ENCODE assay signal across 9 cellular contexts in genomic region chr5:53069626-53070025, GRCh38. TPM values are rescaled to one million over a fixed set of nuclear protein-coding genes. Genes with fewer than 3 reads are reported as not detected.
DNase-seq lines count a peak whose midpoint lies in the region; ATAC-seq lines count a peak whose summit lies in the region.
"Had no signal": no experiment of that assay in that cellular context is flagged by ENCODE, and none has a peak within 500 bp of the region (broad histone marks: within the 10 kb centered on the region; RNA-seq: fewer than 3 reads in every experiment).

No MANE protein-coding gene starts in this region.

- no peak for ATAC-seq in left colon

- peak; percentile 15 for DNase-seq in activated CD4-positive, CD25-positive, alpha-beta regulatory T cell treated with anti-CD3 and anti-CD28 coated beads, Interleukin-2, amount 50 U/mL, for 16 hours (ENCODE audit: low read depth, low spot score)
- no peak for DNase-seq in activated CD4-positive, CD25-positive, alpha-beta regulatory T cell treated with anti-CD3 and anti-CD28 coated beads, Interleukin-2, amount 50 U/mL, for 72 hours
- DNase-seq in activated CD8-positive, alpha-beta memory T cell treated with anti-CD3 and anti-CD28 coated beads, Interleukin-2, amount 50 U/mL, for 48 hours: peak; percentile 63
- DNase-seq in fibroblast of gingiva (ENCODE audit: low read depth) (peak; percentile 15), cortex of kidney (lab: John Stamatoyannopoulos, UW) (no peak), NCI-H1048 (lab: John Stamatoyannopoulos, UW) (no peak), left colon (no peak)
- DNase-seq in stimulated activated CD8-positive, alpha-beta memory T cell treated with anti-CD3 and anti-CD28 coated beads, Interleukin-7, amount 100 ng/mL, for 24 hours (ENCODE audit: low read depth): peak; percentile 8
- DNase-seq: Karpas-422 had no signal

- intact Hi-C loops in left colon (cut with DNase I, micrococcal nuclease): no loop called here

RNA-seq across cellular contexts. Expression of gene MOCS2, which starts 39.9 kb away (rescaled TPM):
- total RNA-seq in left colon: 10 to 100 TPM; 23.5 to 27.5 TPM

Comparison
In these comparisons a context has a peak if more than half of its experiments do, and no peak if none do; other contexts are left out.
1. DNase-seq: peak in activated CD4-positive, CD25-positive, alpha-beta regulatory T cell treated with anti-CD3 and anti-CD28 coated beads, Interleukin-2, amount 50 U/mL, for 16 hours (single experiment), activated CD8-positive, alpha-beta memory T cell treated with anti-CD3 and anti-CD28 coated beads, Interleukin-2, amount 50 U/mL, for 48 hours (single experiment), fibroblast of gingiva (single experiment) and stimulated activated CD8-positive, alpha-beta memory T cell treated with anti-CD3 and anti-CD28 coated beads, Interleukin-7, amount 100 ng/mL, for 24 hours (single experiment); none in activated CD4-positive, CD25-positive, alpha-beta regulatory T cell treated with anti-CD3 and anti-CD28 coated beads, Interleukin-2, amount 50 U/mL, for 72 hours (single experiment), cortex of kidney (single experiment), NCI-H1048 (single experiment) and left colon (0 of 2).